34 cellular contexts compared by ENCODE assay signal in genomic region chr17:37461668-37462067, GRCh38. TPM values are rescaled to one million over a fixed set of nuclear protein-coding genes. Genes with fewer than 3 reads are reported as not detected.
A peak's percentile ranks its signal among the peaks of the same experiment; 100 is the strongest.
DNase-seq lines count a peak whose midpoint lies in the region; ATAC-seq and TF ChIP-seq lines count a peak whose summit lies in the region.
"Had no signal": no experiment of that assay in that cellular context is flagged by ENCODE, and none has a peak within 500 bp of the region (broad histone marks: within the 10 kb centered on the region; RNA-seq: fewer than 3 reads in every experiment).

No MANE protein-coding gene starts in this region.

- H3K27ac Mint-ChIP-seq in T-helper 2 cell treated with Interferon-gamma antibody and Interleukin-4, amounts not matched to agents 5 μg/mL and 100 μg/mL, for 36 hours = no peak overlapping the region
- H3K27ac Mint-ChIP-seq in activated T-cell treated with anti-CD3 and anti-CD28 coated beads, Interleukin-2, amount 50 U/mL, for 72 hours = no peak overlapping the region
- peak overlapping the region; percentile 72 for H3K27ac Mint-ChIP-seq in activated T-helper 2 cell treated with anti-CD3 and anti-CD28 coated beads, Interferon-gamma antibody, Interleukin-2, Interleukin-4, amounts not matched to agents 10 μg/mL and 5 μg/mL and 100 μg/mL, durations not matched to agents 14 hours and 24 hours and 36 hours
- H3K27ac Mint-ChIP-seq: CD14-positive monocyte; effector memory CD8-positive, alpha-beta T cell; H9; neural progenitor cell had no signal

- TF ChIP-seq EP300 in gastroesophageal sphincter (IDR thresholded peaks at IDR 0.05) = no peak

- TF ChIP-seq CTCF in gastrocnemius medialis (IDR thresholded peaks at IDR 0.05 in 4 of 5, conservative IDR thresholded peaks at IDR 0.05 in 1 of 5) (no peak), osteoblast (IDR thresholded peaks at IDR 0.05; ENCODE audit: extremely low read depth, low read depth, low read length) (no peak), gastroesophageal sphincter (IDR thresholded peaks at IDR 0.05) (no peak)

- H3K4me3 ChIP-seq in gastrocnemius medialis (no peak overlapping the region), osteoblast (ENCODE audit: insufficient read depth, low read length) (no peak overlapping the region), gastroesophageal sphincter (no peak overlapping the region)
- H3K4me3 ChIP-seq: coronary artery, heart left ventricle, neural progenitor cell, Peyer's patch, stomach, uterus had no signal

- H3K27me3 Mint-ChIP-seq in T-helper 2 cell treated with Interferon-gamma antibody and Interleukin-4, amounts not matched to agents 5 μg/mL and 100 μg/mL, for 36 hours (ENCODE audit: low read depth) = no peaks in the 10 kb centered on the region
- no peaks in the 10 kb centered on the region for H3K27me3 Mint-ChIP-seq in activated T-cell treated with anti-CD3 and anti-CD28 coated beads, Interleukin-2, amount 50 U/mL, for 72 hours (ENCODE audit: low read depth)
- H3K27me3 Mint-ChIP-seq in activated T-helper 2 cell treated with anti-CD3 and anti-CD28 coated beads, Interferon-gamma antibody, Interleukin-2, Interleukin-4, amounts not matched to agents 10 μg/mL and 5 μg/mL and 100 μg/mL, durations not matched to agents 14 hours and 24 hours and 36 hours (ENCODE audit: low read depth) = no peaks in the 10 kb centered on the region
- H3K27me3 Mint-ChIP-seq: effector memory CD8-positive, alpha-beta T cell had no signal

- peaks cover 7% of the 10 kb centered on the region for H3K4me1 Mint-ChIP-seq in T-helper 2 cell treated with Interferon-gamma antibody and Interleukin-4, amounts not matched to agents 5 μg/mL and 100 μg/mL, for 36 hours (ENCODE audit: low read depth)
- peaks cover 7% of the 10 kb centered on the region for H3K4me1 Mint-ChIP-seq in activated T-cell treated with anti-CD3 and anti-CD28 coated beads, Interleukin-2, amount 50 U/mL, for 72 hours (ENCODE audit: low read depth)
- peaks cover 10% of the 10 kb centered on the region for H3K4me1 Mint-ChIP-seq in activated T-helper 2 cell treated with anti-CD3 and anti-CD28 coated beads, Interferon-gamma antibody, Interleukin-2, Interleukin-4, amounts not matched to agents 10 μg/mL and 5 μg/mL and 100 μg/mL, durations not matched to agents 14 hours and 24 hours and 36 hours (ENCODE audit: low read depth)
- H3K4me1 Mint-ChIP-seq: CD14-positive monocyte, H9 had no signal

- peak; percentile 22 to 45 for ATAC-seq in activated T-cell treated with anti-CD3 and anti-CD28 coated beads, Interleukin-2, amount 50 U/mL, for 72 hours (replicated peaks in 1 of 2)
- peak; percentile 79 to 91 for ATAC-seq in gastrocnemius medialis
- no peak for ATAC-seq in gastroesophageal sphincter
- ATAC-seq: effector memory CD8-positive, alpha-beta T cell; heart left ventricle; left ventricle myocardium superior; right cardiac atrium had no signal

- no peak overlapping the region for H3K4me2 ChIP-seq in osteoblast (ENCODE audit: insufficient read depth, low read length)
- H3K4me2 ChIP-seq: neural progenitor cell had no signal

- H3K27me3 ChIP-seq in gastrocnemius medialis (no peaks in the 10 kb centered on the region), osteoblast (ENCODE audit: insufficient read depth, low read length) (no peaks in the 10 kb centered on the region), gastroesophageal sphincter (no peaks in the 10 kb centered on the region)
- H3K27me3 ChIP-seq: heart left ventricle, neural progenitor cell, Peyer's patch, stomach, uterus had no signal

- peak; percentile 16 for DNase-seq in T-helper 2 cell treated with Interferon-gamma antibody and Interleukin-4, amounts not matched to agents 5 μg/mL and 100 μg/mL, for 36 hours (ENCODE audit: low spot score)
- DNase-seq in T-helper 2 cell (no peak), gastrocnemius medialis (no peak), osteoblast (ENCODE audit: insufficient read length, low spot score, missing footprints) (no peak)
- no peak for DNase-seq in activated T-cell treated with anti-CD3 and anti-CD28 coated beads, Interleukin-2, amount 50 U/mL, for 72 hours
- DNase-seq in activated T-cell treated with anti-CD3 and anti-CD28 coated beads, Interleukin-2, amount 50 U/mL, for 48 hours = no peak
- DNase-seq in activated T-helper 2 cell treated with anti-CD3 and anti-CD28 coated beads, Interferon-gamma antibody, Interleukin-2, Interleukin-4, amounts not matched to agents 10 μg/mL and 5 μg/mL and 100 μg/mL, durations not matched to agents 14 hours and 24 hours and 36 hours (ENCODE audit: low spot score) = no peak
- DNase-seq: 8988T; activated effector memory CD4-positive, alpha-beta T cell treated with Interleukin-2 at 50 U/mL for 16 hours; Calu3; caudate nucleus; DMS79; effector memory CD8-positive, alpha-beta T cell; erythroblast; H9; heart left ventricle; islet precursor cell; Kasumi-1; left ventricle myocardium superior; mesendoderm; NCI-H1417 treated with DMSO at 0.1 percent for 48 hours; NCI-H345; Peyer's patch; right cardiac atrium; SHP77 treated with DMSO at 0.1 percent for 48 hours; stimulated activated CD4-positive, alpha-beta T cell treated with anti-CD3 and anti-CD28 coated beads, Interleukin-1b, Interleukin-23, amount 100 ng/mL, for 48 hours; stomach; T1000; uterus; WERI-Rb-1 had no signal

- WGBS in gastroesophageal sphincter (ENCODE audit: low coverage in 1 of 2), 2 donors = 77 to 88% methylated on average over 3 of the region's 3 CpGs

- H3K9me3 Mint-ChIP-seq in T-helper 2 cell treated with Interferon-gamma antibody and Interleukin-4, amounts not matched to agents 5 μg/mL and 100 μg/mL, for 36 hours = no peaks in the 10 kb centered on the region
- no peaks in the 10 kb centered on the region for H3K9me3 Mint-ChIP-seq in activated T-cell treated with anti-CD3 and anti-CD28 coated beads, Interleukin-2, amount 50 U/mL, for 72 hours
- no peaks in the 10 kb centered on the region for H3K9me3 Mint-ChIP-seq in activated T-helper 2 cell treated with anti-CD3 and anti-CD28 coated beads, Interferon-gamma antibody, Interleukin-2, Interleukin-4, amounts not matched to agents 10 μg/mL and 5 μg/mL and 100 μg/mL, durations not matched to agents 14 hours and 24 hours and 36 hours
- H3K9me3 Mint-ChIP-seq: CD14-positive monocyte; effector memory CD8-positive, alpha-beta T cell; H9; neural progenitor cell had no signal

- no peak overlapping the region for H3K4me3 Mint-ChIP-seq in T-helper 2 cell treated with Interferon-gamma antibody and Interleukin-4, amounts not matched to agents 5 μg/mL and 100 μg/mL, for 36 hours
- no peak overlapping the region for H3K4me3 Mint-ChIP-seq in activated T-cell treated with anti-CD3 and anti-CD28 coated beads, Interleukin-2, amount 50 U/mL, for 72 hours
- H3K4me3 Mint-ChIP-seq in activated T-helper 2 cell treated with anti-CD3 and anti-CD28 coated beads, Interferon-gamma antibody, Interleukin-2, Interleukin-4, amounts not matched to agents 10 μg/mL and 5 μg/mL and 100 μg/mL, durations not matched to agents 14 hours and 24 hours and 36 hours (ENCODE audit: low read depth) = no peak overlapping the region
- H3K4me3 Mint-ChIP-seq: CD14-positive monocyte; effector memory CD8-positive, alpha-beta T cell; H9 had no signal

- H3K4me1 ChIP-seq in gastrocnemius medialis = no peaks in the 10 kb centered on the region
- peaks cover 15% of the 10 kb centered on the region for H3K4me1 ChIP-seq in osteoblast (ENCODE audit: insufficient read depth, low read length)
- no peaks in the 10 kb centered on the region for H3K4me1 ChIP-seq in gastroesophageal sphincter
- H3K4me1 ChIP-seq: heart left ventricle, Peyer's patch, stomach, uterus had no signal

- no peaks in the 10 kb centered on the region for H4K20me1 ChIP-seq in osteoblast (ENCODE audit: insufficient read depth, low read length)

- H3K9me3 ChIP-seq in gastrocnemius medialis (no peaks in the 10 kb centered on the region), osteoblast (ENCODE audit: low read depth, low read length) (no peaks in the 10 kb centered on the region), gastroesophageal sphincter (no peaks in the 10 kb centered on the region)
- H3K9me3 ChIP-seq: heart left ventricle, Peyer's patch, stomach, uterus had no signal

- H3K36me3 Mint-ChIP-seq in T-helper 2 cell treated with Interferon-gamma antibody and Interleukin-4, amounts not matched to agents 5 μg/mL and 100 μg/mL, for 36 hours (ENCODE audit: low read depth) = peaks cover 39% of the 10 kb centered on the region
- H3K36me3 Mint-ChIP-seq in activated T-cell treated with anti-CD3 and anti-CD28 coated beads, Interleukin-2, amount 50 U/mL, for 72 hours (ENCODE audit: insufficient read depth in 2 of 2) = peaks cover 5 to 9% of the 10 kb centered on the region in 2 donors
- peaks cover 41% of the 10 kb centered on the region for H3K36me3 Mint-ChIP-seq in activated T-helper 2 cell treated with anti-CD3 and anti-CD28 coated beads, Interferon-gamma antibody, Interleukin-2, Interleukin-4, amounts not matched to agents 10 μg/mL and 5 μg/mL and 100 μg/mL, durations not matched to agents 14 hours and 24 hours and 36 hours (ENCODE audit: low read depth)

- no peak for TF ChIP-seq POLR2A in gastrocnemius medialis (IDR thresholded peaks at IDR 0.05)
- TF ChIP-seq POLR2A in gastroesophageal sphincter (IDR thresholded peaks at IDR 0.05) = no peak

- H3K36me3 ChIP-seq in gastrocnemius medialis (peaks cover 0 to 22% of the 10 kb centered on the region in 2 donors), osteoblast (ENCODE audit: insufficient read depth, low read length) (peaks cover 17% of the 10 kb centered on the region), gastroesophageal sphincter (peaks cover 0 to 75% of the 10 kb centered on the region in 2 donors)
- H3K36me3 ChIP-seq: uterus had no signal

- H3K27ac ChIP-seq in gastrocnemius medialis = no peak overlapping the region
- H3K27ac ChIP-seq in osteoblast (ENCODE audit: low read depth, low read length) = no peak overlapping the region
- no peak overlapping the region for H3K27ac ChIP-seq in gastroesophageal sphincter
- H3K27ac ChIP-seq: coronary artery, heart left ventricle, neural progenitor cell, Peyer's patch, stomach, uterus, WERI-Rb-1 had no signal

- intact Hi-C loops in activated T-helper 2 cell treated with anti-CD3 and anti-CD28 coated beads, Interferon-gamma antibody, Interleukin-2, Interleukin-4, amounts not matched to agents 10 μg/mL and 5 μg/mL and 100 μg/mL, durations not matched to agents 14 hours and 24 hours and 36 hours (cut with micrococcal nuclease) = no loop called here
- intact Hi-C loops in gastrocnemius medialis (cut with DNase I; ENCODE audit: low total_unique reads) = no loop called here

- no peaks in the 10 kb centered on the region for H3K79me2 ChIP-seq in osteoblast (ENCODE audit: insufficient read depth, low read length)

- in situ Hi-C loops in gastrocnemius medialis (cut with MboI; ENCODE audit: low sequenced_read_pairs in 4 of 4) = no loop called here

- H2AFZ ChIP-seq in osteoblast (ENCODE audit: low read length) = no peak overlapping the region
- H2AFZ ChIP-seq: neural progenitor cell had no signal

RNA-seq across cellular contexts. Expression of gene DUSP14, which starts 28.0 kb away (rescaled TPM):
- total RNA-seq in activated T-cell treated with anti-CD3 and anti-CD28 coated beads, Interleukin-2, amount 50 U/mL, for 72 hours = 10 to 100 TPM; 11.2 to 13.8 TPM
- total RNA-seq in activated T-helper 2 cell treated with anti-CD3 and anti-CD28 coated beads, Interferon-gamma antibody, Interleukin-2, Interleukin-4, amounts not matched to agents 10 μg/mL and 5 μg/mL and 100 μg/mL, durations not matched to agents 14 hours and 24 hours and 36 hours = 19.5 and 21.0 TPM in 2 replicates
- total RNA-seq in gastrocnemius medialis = 10 to 100 TPM; 10.2 to 15.1 (median 11.3) TPM
- 79.3 and 97.7 TPM in 2 replicates for total RNA-seq in osteoblast
- 10 to 100 TPM; 11.8 to 46.0 (median 28.2) TPM for total RNA-seq in gastroesophageal sphincter

RNA-seq across cellular contexts. Expression of gene TADA2A, which starts 55.0 kb away (rescaled TPM):
- total RNA-seq in activated T-cell treated with anti-CD3 and anti-CD28 coated beads, Interleukin-2, amount 50 U/mL, for 72 hours = 10 to 100 TPM; 39.4 to 42.3 TPM
- total RNA-seq in activated T-helper 2 cell treated with anti-CD3 and anti-CD28 coated beads, Interferon-gamma antibody, Interleukin-2, Interleukin-4, amounts not matched to agents 10 μg/mL and 5 μg/mL and 100 μg/mL, durations not matched to agents 14 hours and 24 hours and 36 hours = 34.3 and 34.6 TPM in 2 replicates
- total RNA-seq in gastrocnemius medialis = 10 to 100 TPM in 3 of 4 donors, 1 to 10 TPM in 1; 9.7 to 18.4 (median 14.8) TPM
- total RNA-seq in osteoblast = 18.6 and 21.4 TPM in 2 replicates
- 10 to 100 TPM; 17.5 to 21.5 (median 18.5) TPM for total RNA-seq in gastroesophageal sphincter

RNA-seq across cellular contexts. Expression of gene ACACA, which starts 55.0 kb away (rescaled TPM):
- total RNA-seq in activated T-cell treated with anti-CD3 and anti-CD28 coated beads, Interleukin-2, amount 50 U/mL, for 72 hours = 10 to 100 TPM; 53.2 to 53.3 TPM
- 109 and 110 TPM in 2 replicates for total RNA-seq in activated T-helper 2 cell treated with anti-CD3 and anti-CD28 coated beads, Interferon-gamma antibody, Interleukin-2, Interleukin-4, amounts not matched to agents 10 μg/mL and 5 μg/mL and 100 μg/mL, durations not matched to agents 14 hours and 24 hours and 36 hours
- total RNA-seq in gastrocnemius medialis = 10 to 100 TPM; 13.4 to 28.9 (median 18.9) TPM
- 78.9 and 86.6 TPM in 2 replicates for total RNA-seq in osteoblast
- 10 to 100 TPM; 40.5 to 64.1 (median 51.8) TPM for total RNA-seq in gastroesophageal sphincter
